1 cellular context compared by ENCODE assay signal in the genomic region with DNA sequence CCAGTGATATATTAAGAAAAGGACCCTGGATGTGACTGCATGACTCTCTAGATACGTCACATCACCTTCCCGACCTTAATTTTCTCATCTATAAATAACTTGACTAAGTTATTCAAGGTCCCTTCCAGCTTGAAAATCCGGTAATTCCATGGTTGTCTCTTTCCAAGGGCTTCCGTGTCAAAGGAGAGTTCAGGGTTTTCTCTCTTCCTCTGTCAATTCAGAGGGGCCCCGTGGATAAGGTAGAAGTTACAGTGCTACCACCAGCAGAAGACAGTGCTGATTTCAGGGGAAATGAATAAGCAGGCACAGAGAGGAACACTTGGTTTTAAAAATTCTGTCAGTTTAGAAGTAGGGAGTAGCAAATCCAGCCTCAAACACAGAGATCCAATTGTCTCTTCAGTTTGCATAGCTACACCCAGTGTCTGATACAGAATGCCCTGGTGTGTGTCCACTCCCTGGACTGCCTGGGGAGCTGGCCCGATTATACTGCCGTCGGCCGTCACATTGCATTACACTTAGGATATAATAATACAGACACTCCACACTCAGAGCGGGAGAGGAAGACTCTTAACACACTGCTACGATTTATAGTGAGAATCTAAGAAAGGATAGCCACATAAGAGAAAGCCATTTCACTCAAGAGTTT.
TF ChIP-seq lines count a peak whose summit lies in the region.

No MANE protein-coding gene starts in this region.

TF ChIP-seq in HepG2, 621 proteins besides CTCF, POLR2A, EP300 and RAD21 (continued from another document):
- TF ChIP-seq, protein P1, sequence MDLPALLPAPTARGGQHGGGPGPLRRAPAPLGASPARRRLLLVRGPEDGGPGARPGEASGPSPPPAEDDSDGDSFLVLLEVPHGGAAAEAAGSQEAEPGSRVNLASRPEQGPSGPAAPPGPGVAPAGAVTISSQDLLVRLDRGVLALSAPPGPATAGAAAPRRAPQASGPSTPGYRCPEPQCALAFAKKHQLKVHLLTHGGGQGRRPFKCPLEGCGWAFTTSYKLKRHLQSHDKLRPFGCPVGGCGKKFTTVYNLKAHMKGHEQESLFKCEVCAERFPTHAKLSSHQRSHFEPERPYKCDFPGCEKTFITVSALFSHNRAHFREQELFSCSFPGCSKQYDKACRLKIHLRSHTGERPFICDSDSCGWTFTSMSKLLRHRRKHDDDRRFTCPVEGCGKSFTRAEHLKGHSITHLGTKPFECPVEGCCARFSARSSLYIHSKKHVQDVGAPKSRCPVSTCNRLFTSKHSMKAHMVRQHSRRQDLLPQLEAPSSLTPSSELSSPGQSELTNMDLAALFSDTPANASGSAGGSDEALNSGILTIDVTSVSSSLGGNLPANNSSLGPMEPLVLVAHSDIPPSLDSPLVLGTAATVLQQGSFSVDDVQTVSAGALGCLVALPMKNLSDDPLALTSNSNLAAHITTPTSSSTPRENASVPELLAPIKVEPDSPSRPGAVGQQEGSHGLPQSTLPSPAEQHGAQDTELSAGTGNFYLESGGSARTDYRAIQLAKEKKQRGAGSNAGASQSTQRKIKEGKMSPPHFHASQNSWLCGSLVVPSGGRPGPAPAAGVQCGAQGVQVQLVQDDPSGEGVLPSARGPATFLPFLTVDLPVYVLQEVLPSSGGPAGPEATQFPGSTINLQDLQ (CRISPR knock-in tag; IDR thresholded peaks at IDR 0.05), result no peak
- TF ChIP-seq, protein P2, sequence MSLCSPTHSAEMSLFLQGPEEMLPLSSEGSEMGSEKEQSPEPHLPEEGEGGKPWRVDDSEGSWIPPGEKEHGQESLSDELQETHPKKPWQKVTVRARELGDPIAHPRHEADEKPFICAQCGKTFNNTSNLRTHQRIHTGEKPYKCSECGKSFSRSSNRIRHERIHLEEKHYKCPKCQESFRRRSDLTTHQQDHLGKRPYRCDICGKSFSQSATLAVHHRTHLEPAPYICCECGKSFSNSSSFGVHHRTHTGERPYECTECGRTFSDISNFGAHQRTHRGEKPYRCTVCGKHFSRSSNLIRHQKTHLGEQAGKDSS (CRISPR knock-in tag; IDR thresholded peaks at IDR 0.05; ENCODE audit: borderline replicate concordance, low read depth), result no peak
- TF ChIP-seq SOX6 (IDR thresholded peaks at IDR 0.05) (no peak), SOX6 (CRISPR knock-in tag; IDR thresholded peaks at IDR 0.05) (no peak), ZNF780A (CRISPR knock-in tag; IDR thresholded peaks at IDR 0.05) (no peak), SYNCRIP (IDR thresholded peaks at IDR 0.05; ENCODE audit: insufficient read depth, low read depth, low read length) (no peak), ZNF569 (CRISPR knock-in tag; IDR thresholded peaks at IDR 0.05; ENCODE audit: borderline replicate concordance) (no peak), TBX2 (CRISPR knock-in tag; IDR thresholded peaks at IDR 0.05; ENCODE audit: borderline replicate concordance) (no peak), HMGA1 (CRISPR knock-in tag; conservative IDR thresholded peaks at IDR 0.05) (no peak), ZKSCAN8 (CRISPR knock-in tag; IDR thresholded peaks at IDR 0.05; ENCODE audit: borderline replicate concordance) (no peak), KDM2A (CRISPR knock-in tag; IDR thresholded peaks at IDR 0.05; ENCODE audit: borderline replicate concordance, low read depth) (no peak), IKZF4 (CRISPR knock-in tag; IDR thresholded peaks at IDR 0.05; ENCODE audit: borderline replicate concordance, low read depth, not compliant biosample characterization) (no peak), NR2F1 (CRISPR knock-in tag; IDR thresholded peaks at IDR 0.05) (no peak)
- TF ChIP-seq, protein P3, sequence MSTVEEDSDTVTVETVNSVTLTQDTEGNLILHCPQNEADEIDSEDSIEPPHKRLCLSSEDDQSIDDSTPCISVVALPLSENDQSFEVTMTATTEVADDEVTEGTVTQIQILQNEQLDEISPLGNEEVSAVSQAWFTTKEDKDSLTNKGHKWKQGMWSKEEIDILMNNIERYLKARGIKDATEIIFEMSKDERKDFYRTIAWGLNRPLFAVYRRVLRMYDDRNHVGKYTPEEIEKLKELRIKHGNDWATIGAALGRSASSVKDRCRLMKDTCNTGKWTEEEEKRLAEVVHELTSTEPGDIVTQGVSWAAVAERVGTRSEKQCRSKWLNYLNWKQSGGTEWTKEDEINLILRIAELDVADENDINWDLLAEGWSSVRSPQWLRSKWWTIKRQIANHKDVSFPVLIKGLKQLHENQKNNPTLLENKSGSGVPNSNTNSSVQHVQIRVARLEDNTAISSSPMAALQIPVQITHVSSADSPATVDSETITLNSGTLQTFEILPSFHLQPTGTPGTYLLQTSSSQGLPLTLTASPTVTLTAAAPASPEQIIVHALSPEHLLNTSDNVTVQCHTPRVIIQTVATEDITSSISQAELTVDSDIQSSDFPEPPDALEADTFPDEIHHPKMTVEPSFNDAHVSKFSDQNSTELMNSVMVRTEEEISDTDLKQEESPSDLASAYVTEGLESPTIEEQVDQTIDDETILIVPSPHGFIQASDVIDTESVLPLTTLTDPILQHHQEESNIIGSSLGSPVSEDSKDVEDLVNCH (CRISPR knock-in tag; IDR thresholded peaks at IDR 0.05), result no peak
- TF ChIP-seq, protein P4, sequence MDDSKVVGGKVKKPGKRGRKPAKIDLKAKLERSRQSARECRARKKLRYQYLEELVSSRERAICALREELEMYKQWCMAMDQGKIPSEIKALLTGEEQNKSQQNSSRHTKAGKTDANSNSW (CRISPR knock-in tag; IDR thresholded peaks at IDR 0.05; ENCODE audit: borderline replicate concordance), result no peak
- TF ChIP-seq, protein P5, sequence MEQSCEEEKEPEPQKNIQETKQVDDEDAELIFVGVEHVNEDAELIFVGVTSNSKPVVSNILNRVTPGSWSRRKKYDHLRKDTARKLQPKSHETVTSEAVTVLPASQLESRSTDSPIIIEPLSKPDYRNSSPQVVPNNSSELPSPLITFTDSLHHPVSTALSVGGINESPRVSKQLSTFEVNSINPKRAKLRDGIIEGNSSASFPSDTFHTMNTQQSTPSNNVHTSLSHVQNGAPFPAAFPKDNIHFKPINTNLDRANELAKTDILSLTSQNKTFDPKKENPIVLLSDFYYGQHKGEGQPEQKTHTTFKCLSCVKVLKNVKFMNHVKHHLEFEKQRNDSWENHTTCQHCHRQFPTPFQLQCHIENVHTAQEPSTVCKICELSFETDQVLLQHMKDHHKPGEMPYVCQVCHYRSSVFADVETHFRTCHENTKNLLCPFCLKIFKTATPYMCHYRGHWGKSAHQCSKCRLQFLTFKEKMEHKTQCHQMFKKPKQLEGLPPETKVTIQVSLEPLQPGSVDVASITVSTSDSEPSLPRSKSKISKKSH (CRISPR knock-in tag; IDR thresholded peaks at IDR 0.05; ENCODE audit: borderline replicate concordance), result no peak
- TF ChIP-seq, protein P6, sequence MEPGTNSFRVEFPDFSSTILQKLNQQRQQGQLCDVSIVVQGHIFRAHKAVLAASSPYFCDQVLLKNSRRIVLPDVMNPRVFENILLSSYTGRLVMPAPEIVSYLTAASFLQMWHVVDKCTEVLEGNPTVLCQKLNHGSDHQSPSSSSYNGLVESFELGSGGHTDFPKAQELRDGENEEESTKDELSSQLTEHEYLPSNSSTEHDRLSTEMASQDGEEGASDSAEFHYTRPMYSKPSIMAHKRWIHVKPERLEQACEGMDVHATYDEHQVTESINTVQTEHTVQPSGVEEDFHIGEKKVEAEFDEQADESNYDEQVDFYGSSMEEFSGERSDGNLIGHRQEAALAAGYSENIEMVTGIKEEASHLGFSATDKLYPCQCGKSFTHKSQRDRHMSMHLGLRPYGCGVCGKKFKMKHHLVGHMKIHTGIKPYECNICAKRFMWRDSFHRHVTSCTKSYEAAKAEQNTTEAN (CRISPR knock-in tag; conservative IDR thresholded peaks at IDR 0.05), result no peak
